Comparison of ENCODE assay signal across 1 cellular context in the genomic region with DNA sequence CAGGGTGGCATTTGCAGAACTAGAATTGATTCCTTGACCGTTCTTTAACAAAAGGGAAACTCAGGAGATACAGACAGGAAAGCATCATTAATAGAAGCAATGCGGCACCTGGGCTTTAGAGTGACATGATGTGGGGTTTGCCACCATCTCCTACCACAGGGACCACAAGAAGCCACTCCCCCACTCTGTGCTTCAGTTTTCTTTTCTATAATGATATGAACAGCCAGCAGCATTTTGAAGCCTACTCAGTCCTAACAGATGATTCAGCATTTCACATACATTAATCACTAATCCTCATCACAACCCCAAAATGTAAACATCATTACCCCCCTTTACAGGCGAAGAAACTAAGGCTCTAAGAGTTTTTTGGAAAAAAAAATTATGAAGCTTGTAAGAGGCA.
TF ChIP-seq lines count a peak whose summit lies in the region.

No MANE protein-coding gene starts in this region.

TF ChIP-seq in K562, 482 proteins besides CTCF, POLR2A, EP300 and RAD21 (continued from another document):
- TF ChIP-seq MIER1 (IDR thresholded peaks at IDR 0.05; ENCODE audit: low read depth): no peak
